ENCODE assay signal across 21 cellular contexts in genomic region chr3:68986496-68987208, GRCh38. TPM values are rescaled to one million over a fixed set of nuclear protein-coding genes. Genes with fewer than 3 reads are reported as not detected.
"Had no signal": no experiment of that assay in that cellular context is flagged by ENCODE, and none has a peak within 500 bp of the region (broad histone marks: within the 10 kb centered on the region; RNA-seq: fewer than 3 reads in every experiment).

No MANE protein-coding gene starts in this region.

- H3K27me3 ChIP-seq: neutrophil, transverse colon had no signal

- H3K9me3 ChIP-seq: mucosa of descending colon, neutrophil, transverse colon had no signal

- H3K27ac Mint-ChIP-seq: activated naive CD4-positive, alpha-beta T cell treated with anti-CD3 and anti-CD28 coated beads, Interleukin-2, amount 50 U/mL, for 24 hours; memory B cell; naive thymus-derived CD8-positive, alpha-beta T cell; T-cell had no signal

- H3K4me3 Mint-ChIP-seq: activated naive CD4-positive, alpha-beta T cell treated with anti-CD3 and anti-CD28 coated beads, Interleukin-2, amount 50 U/mL, for 24 hours; memory B cell; naive thymus-derived CD8-positive, alpha-beta T cell; T-cell had no signal

- DNase-seq: activated CD8-positive, alpha-beta memory T cell treated with anti-CD3 and anti-CD28 coated beads for 24 hours; activated effector memory CD4-positive, alpha-beta T cell treated with Interleukin-2 at 50 U/mL for 16 hours; amniotic stem cell; hypothalamus; kidney; left ventricle myocardium superior; mucosa of descending colon; naive thymus-derived CD8-positive, alpha-beta T cell; stimulated activated CD4-positive, alpha-beta T cell treated with anti-CD3 and anti-CD28 coated beads, Interleukin-15, amount 100 ng/mL, for 24 hours; stimulated activated CD4-positive, alpha-beta T cell treated with anti-CD3 and anti-CD28 coated beads, Interleukin-4, amount 100 ng/mL, for 1 hour; stimulated activated naive CD4-positive, alpha-beta T cell; T-cell; T1000; transverse colon had no signal

- H3K27ac ChIP-seq: neutrophil, transverse colon had no signal

- H3K4me3 ChIP-seq: mucosa of descending colon, transverse colon had no signal

- H3K4me1 Mint-ChIP-seq: activated naive CD4-positive, alpha-beta T cell treated with anti-CD3 and anti-CD28 coated beads, Interleukin-2, amount 50 U/mL, for 24 hours; T-cell had no signal

- H3K9me3 Mint-ChIP-seq: activated naive CD4-positive, alpha-beta T cell treated with anti-CD3 and anti-CD28 coated beads, Interleukin-2, amount 50 U/mL, for 24 hours; memory B cell; naive thymus-derived CD8-positive, alpha-beta T cell; T-cell had no signal

- ATAC-seq: esophagus mucosa; left ventricle myocardium superior; mucosa of descending colon; naive thymus-derived CD8-positive, alpha-beta T cell; T-cell had no signal

- H3K27me3 Mint-ChIP-seq: activated naive CD4-positive, alpha-beta T cell treated with anti-CD3 and anti-CD28 coated beads, Interleukin-2, amount 50 U/mL, for 24 hours; memory B cell; naive thymus-derived CD8-positive, alpha-beta T cell; T-cell had no signal

- H3K4me1 ChIP-seq: transverse colon had no signal

RNA-seq across cellular contexts. Expression of gene TAFA4, which starts 54.3 kb away (rescaled TPM):
- total RNA-seq: cardiac septum; esophagus mucosa; glomerular endothelial cell; kidney; left ventricle myocardium superior; naive thymus-derived CD8-positive, alpha-beta T cell; renal cortical epithelial cell; T-cell; transverse colon had no signal
